Comparison of ENCODE assay signal across 21 cellular contexts in the genomic region with DNA sequence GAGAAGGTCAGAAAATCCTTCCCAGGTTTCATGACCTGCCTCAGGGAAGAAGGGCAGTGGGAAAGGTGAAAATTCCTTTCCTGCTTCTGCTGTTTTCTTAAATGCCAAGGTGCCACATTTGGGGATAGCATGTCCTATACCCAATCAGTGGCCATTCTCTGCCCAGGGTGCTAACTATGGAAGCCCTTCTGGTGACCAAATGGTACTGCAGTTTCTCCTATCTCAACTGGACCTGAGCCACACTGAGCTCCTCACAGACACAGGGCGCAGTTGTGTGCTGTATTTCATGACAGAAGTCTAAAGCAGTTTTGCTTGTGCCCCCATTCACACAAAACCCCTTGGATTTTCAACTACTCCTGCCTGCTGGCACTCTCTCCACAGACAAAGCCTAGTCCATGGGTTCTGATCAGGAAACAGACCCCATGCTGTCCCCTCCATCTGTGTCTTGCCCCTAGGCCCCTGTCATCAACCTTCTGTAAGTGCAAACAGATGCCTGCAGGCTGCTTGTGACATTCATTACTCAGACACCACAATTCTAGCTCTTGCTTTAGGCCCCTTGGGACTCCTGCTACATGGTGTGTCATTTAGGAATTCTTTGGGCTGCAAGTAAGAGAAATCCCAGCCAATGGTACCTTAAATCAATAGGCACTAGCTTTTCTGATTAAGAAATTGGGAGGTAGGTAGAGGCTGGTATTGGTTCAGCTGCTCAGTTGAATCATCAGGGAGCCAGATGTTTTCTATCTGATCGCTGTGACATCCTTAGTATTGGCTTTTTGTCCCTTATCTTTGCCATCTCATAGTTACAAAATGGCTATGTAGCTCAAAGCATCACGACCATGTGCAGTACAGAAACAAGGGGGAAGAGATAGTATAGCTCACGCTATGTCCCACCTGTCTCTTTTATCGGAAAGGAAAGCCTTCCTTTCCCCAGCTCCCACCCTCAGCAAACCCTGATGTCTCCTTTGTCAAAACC.
DNase-seq lines count a peak whose midpoint lies in the region; ATAC-seq and TF ChIP-seq lines count a peak whose summit lies in the region.
"Had no signal": no experiment of that assay in that cellular context is flagged by ENCODE, and none has a peak within 500 bp of the region (broad histone marks: within the 10 kb centered on the region; RNA-seq: fewer than 3 reads in every experiment).

No MANE protein-coding gene starts in this region.

- H3K27me3 Mint-ChIP-seq in HFFc6 (ENCODE audit: insufficient read depth) = peaks cover 4% of the 10 kb centered on the region; the same call in 1 of the 2 replicates
- peaks cover 12% of the 10 kb centered on the region for H3K27me3 Mint-ChIP-seq in WTC11 (ENCODE audit: low read depth)

- H3K4me1 Mint-ChIP-seq in HFFc6 (ENCODE audit: low read depth) (no peaks in the 10 kb centered on the region; the same call in 1 of the 2 replicates), WTC11 (no peaks in the 10 kb centered on the region; the same call in 1 of the 2 replicates)

- H3K4me2 ChIP-seq in osteoblast (ENCODE audit: insufficient read depth, low read length) = no peak overlapping the region
- H3K4me2 ChIP-seq: smooth muscle cell had no signal

- H3K4me3 ChIP-seq in osteoblast (ENCODE audit: insufficient read depth, low read length) = no peak overlapping the region
- H3K4me3 ChIP-seq: GM12878, lower lobe of right lung, Peyer's patch, smooth muscle cell, transverse colon had no signal

- H3K9me3 ChIP-seq in osteoblast (ENCODE audit: low read depth, low read length) = peaks cover 6% of the 10 kb centered on the region

- H3K4me3 Mint-ChIP-seq in HFFc6 (no peak overlapping the region), WTC11 (no peak overlapping the region)
- H3K4me3 Mint-ChIP-seq: CD14-positive monocyte; stimulated activated effector memory CD8-positive, alpha-beta T cell treated with anti-CD3 and anti-CD28 coated beads, Interleukin-12 subunit alpha, Interleukin-12 subunit beta, amount 100 ng/mL, for 72 hours had no signal

- no peaks in the 10 kb centered on the region for H4K20me1 ChIP-seq in osteoblast (ENCODE audit: insufficient read depth, low read length)

- H3K27ac Mint-ChIP-seq in HFFc6 (no peak overlapping the region), WTC11 (no peak overlapping the region)
- H3K27ac Mint-ChIP-seq: stimulated activated effector memory CD8-positive, alpha-beta T cell treated with anti-CD3 and anti-CD28 coated beads, Interleukin-12 subunit alpha, Interleukin-12 subunit beta, amount 100 ng/mL, for 72 hours had no signal

- H3K9me3 Mint-ChIP-seq in HFFc6 (peaks cover 24% of the 10 kb centered on the region; the same call in 1 of the 2 replicates), WTC11 (peaks cover 30% of the 10 kb centered on the region)

- DNase-seq in DMS 273 (lab: John Stamatoyannopoulos, UW; ENCODE audit: unreplicated experiment) = peak; percentile 31
- DNase-seq in DMS 273 treated with DMSO at 0.1 percent for 48 hours (lab: John Stamatoyannopoulos, UW) = no peak
- no peak for DNase-seq in HFFc6
- DNase-seq in WTC11 (ENCODE audit: low spot score) = no peak
- no peak for DNase-seq in osteoblast (ENCODE audit: insufficient read length, low spot score, missing footprints)
- DNase-seq in nucleus accumbens (lab: John Stamatoyannopoulos, UW) = no peak
- DNase-seq: activated effector memory CD4-positive, alpha-beta T cell treated with anti-CD3 and anti-CD28 coated beads, Interleukin-2, amount 50 U/mL, for 16 hours; lower lobe of right lung; Peyer's patch; posterior cingulate gyrus; SW 1271; transverse colon had no signal

- peak; percentile 27; the same call in 1 of the 2 replicates for TF ChIP-seq CTCF in HFFc6 (IDR thresholded peaks at IDR 0.05)
- TF ChIP-seq CTCF in WTC11 (IDR thresholded peaks at IDR 0.05) = no peak; the same call in 1 of the 2 replicates
- TF ChIP-seq CTCF in osteoblast (IDR thresholded peaks at IDR 0.05; ENCODE audit: extremely low read depth, low read depth, low read length) = peak; percentile 11

- H2AFZ ChIP-seq in osteoblast (ENCODE audit: low read length) = no peak overlapping the region

- H3K27me3 ChIP-seq in osteoblast (ENCODE audit: insufficient read depth, low read length) = no peaks in the 10 kb centered on the region
- H3K27me3 ChIP-seq: Peyer's patch, transverse colon had no signal

- no peaks in the 10 kb centered on the region for H3K36me3 ChIP-seq in osteoblast (ENCODE audit: insufficient read depth, low read length)
- H3K36me3 ChIP-seq: lower lobe of right lung, Peyer's patch, transverse colon had no signal

- POLR2A ChIA-PET in WTC11 (lab: Charles Lee) = no interaction called here

- H3K4me1 ChIP-seq in osteoblast (ENCODE audit: insufficient read depth, low read length) = no peaks in the 10 kb centered on the region
- H3K4me1 ChIP-seq: lower lobe of right lung, Peyer's patch, transverse colon had no signal

- no peak overlapping the region for H3K27ac ChIP-seq in osteoblast (ENCODE audit: low read depth, low read length)
- H3K27ac ChIP-seq: 22Rv1, epithelial cell of prostate, lower lobe of right lung, Peyer's patch, transverse colon, VCaP had no signal

- ATAC-seq in WTC11 = peak; percentile 93
- ATAC-seq in GM19395 (IDR thresholded peaks at IDR 0.05; ENCODE audit: unreplicated experiment) = no peak
- no peak for ATAC-seq in HG02885 (IDR thresholded peaks at IDR 0.05; ENCODE audit: poor library complexity, unreplicated experiment)
- ATAC-seq: GM12878; lower lobe of right lung; stimulated activated effector memory CD8-positive, alpha-beta T cell treated with anti-CD3 and anti-CD28 coated beads, Interleukin-12 subunit alpha, Interleukin-12 subunit beta, amount 100 ng/mL, for 72 hours had no signal

- CTCF ChIA-PET in WTC11 (lab: Charles Lee) = interaction anchor here (0.6 to 2.0 kb wide), 10 partner anchors 8 to 881 kb away, joined by 3 to 11 read pairs (median 4); no protein-coding TSS in a partner anchor

- no peaks in the 10 kb centered on the region for H3K79me2 ChIP-seq in osteoblast (ENCODE audit: insufficient read depth, low read length)

- H3K36me3 Mint-ChIP-seq in HFFc6 (ENCODE audit: low read depth) (peaks cover 5% of the 10 kb centered on the region; the same call in 1 of the 2 replicates), WTC11 (peaks cover 32% of the 10 kb centered on the region)
- H3K36me3 Mint-ChIP-seq: CD14-positive monocyte; stimulated activated effector memory CD8-positive, alpha-beta T cell treated with anti-CD3 and anti-CD28 coated beads, Interleukin-12 subunit alpha, Interleukin-12 subunit beta, amount 100 ng/mL, for 72 hours had no signal

TF ChIP-seq in WTC11, 78 proteins besides CTCF, POLR2A, EP300 and RAD21:
- TF ChIP-seq ZNF423 (CRISPR knock-in tag; IDR thresholded peaks at IDR 0.05) = no peak
TF ChIP-seq in WTC11: peak in this region for 0.
